In the genomic region with DNA sequence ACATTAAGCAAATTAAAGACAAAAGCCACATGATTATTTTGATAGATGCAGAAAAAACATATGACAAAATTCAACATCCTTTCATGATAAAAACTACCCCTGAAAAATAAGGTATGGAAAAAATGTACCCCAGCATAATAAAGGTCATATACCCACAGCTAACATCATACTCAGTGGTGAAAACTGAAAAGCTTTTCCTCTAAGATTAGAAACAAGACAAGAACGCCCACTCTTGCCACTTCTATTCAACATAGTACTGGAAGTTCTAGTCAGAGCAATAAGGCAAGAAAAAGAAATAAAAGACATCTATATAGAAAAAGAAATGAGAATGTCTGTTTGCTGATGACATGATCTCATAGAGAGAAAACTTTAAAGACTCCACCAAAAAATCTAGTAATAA, we compare ENCODE assay signal across 21 cellular contexts. TPM values are rescaled to one million over a fixed set of nuclear protein-coding genes. Genes with fewer than 3 reads are reported as not detected.
DNase-seq lines count a peak whose midpoint lies in the region; ATAC-seq, FAIRE-seq and TF ChIP-seq lines count a peak whose summit lies in the region.
"Had no signal": no experiment of that assay in that cellular context is flagged by ENCODE, and none has a peak within 500 bp of the region (broad histone marks: within the 10 kb centered on the region; RNA-seq: fewer than 3 reads in every experiment).

No MANE protein-coding gene starts in this region.

- TF ChIP-seq CTCF in activated CD8-positive, alpha-beta T cell treated with anti-CD3 and anti-CD28 coated beads for 36 hours (IDR thresholded peaks at IDR 0.05) = no peak
- no peak for TF ChIP-seq CTCF in left ventricle myocardium inferior (IDR thresholded peaks at IDR 0.05; ENCODE audit: borderline replicate concordance)

- ATAC-seq in activated CD8-positive, alpha-beta T cell treated with anti-CD3 and anti-CD28 coated beads for 36 hours = peak; percentile 58
- no peak for ATAC-seq in activated CD8-positive, alpha-beta T cell treated with anti-CD3 and anti-CD28 coated beads, Interleukin-2, amount 10 ng/mL, durations not matched to agents 7 days and 5 days
- ATAC-seq in HG03139 (IDR thresholded peaks at IDR 0.05; ENCODE audit: unreplicated experiment) = no peak
- ATAC-seq: A549, GM23338, HepG2 had no signal

- POLR2A ChIA-PET in activated CD8-positive, alpha-beta T cell treated with anti-CD3 and anti-CD28 coated beads for 36 hours (lab: Charles Lee) = no interaction called here
- POLR2A ChIA-PET in activated CD8-positive, alpha-beta T cell treated with anti-CD3 and anti-CD28 coated beads, Interleukin-2, amount 10 ng/mL, durations not matched to agents 7 days and 5 days (lab: Charles Lee) = no interaction called here

- no peak for DNase-seq in activated CD8-positive, alpha-beta T cell treated with anti-CD3 and anti-CD28 coated beads for 36 hours
- DNase-seq in activated CD8-positive, alpha-beta T cell treated with anti-CD3 and anti-CD28 coated beads, Interleukin-2, amount 10 ng/mL, durations not matched to agents 7 days and 5 days = no peak
- no peak for DNase-seq in GM12892 (ENCODE audit: insufficient read length)
- no peak for DNase-seq in activated naive CD8-positive, alpha-beta T cell treated with anti-CD3 and anti-CD28 coated beads for 36 hours
- no peak for DNase-seq in left ventricle myocardium inferior
- DNase-seq in posterior vena cava (ENCODE audit: low spot score) = no peak
- DNase-seq: AML-193; Caco-2; CD4-positive, alpha-beta T cell; HCEC 1CT; HFFc6 had no signal

- no peak overlapping the region for H3K27ac ChIP-seq in left ventricle myocardium inferior (replicated peaks)
- H3K27ac ChIP-seq: 22Rv1, A549, C4-2B had no signal

- no peak overlapping the region for H3K4me3 ChIP-seq in left ventricle myocardium inferior
- H3K4me3 ChIP-seq: A549, GM23338 had no signal

- CTCF ChIA-PET in activated CD8-positive, alpha-beta T cell treated with anti-CD3 and anti-CD28 coated beads for 36 hours (lab: Charles Lee) = interaction anchor here (0.7 kb wide), 1 partner anchor 181 kb away, joined by 3 read pairs; no protein-coding TSS in a partner anchor
- CTCF ChIA-PET in activated CD8-positive, alpha-beta T cell treated with anti-CD3 and anti-CD28 coated beads, Interleukin-2, amount 10 ng/mL, durations not matched to agents 7 days and 5 days (lab: Charles Lee) = no interaction called here

- H3K27ac Mint-ChIP-seq in activated CD8-positive, alpha-beta T cell treated with anti-CD3 and anti-CD28 coated beads for 36 hours = peak overlapping the region; percentile 0
- no peak overlapping the region for H3K27ac Mint-ChIP-seq in activated CD8-positive, alpha-beta T cell treated with anti-CD3 and anti-CD28 coated beads, Interleukin-2, amount 10 ng/mL, durations not matched to agents 7 days and 5 days
- peak overlapping the region; percentile 13 for H3K27ac Mint-ChIP-seq in activated naive CD8-positive, alpha-beta T cell treated with anti-CD3 and anti-CD28 coated beads for 36 hours
- H3K27ac Mint-ChIP-seq: CD4-positive, alpha-beta T cell; GM23338; HFFc6 had no signal

- no peaks in the 10 kb centered on the region for H3K27me3 ChIP-seq in left ventricle myocardium inferior (ENCODE audit: low read depth)

- no peak overlapping the region for H3K4me3 Mint-ChIP-seq in activated CD8-positive, alpha-beta T cell treated with anti-CD3 and anti-CD28 coated beads for 36 hours
- H3K4me3 Mint-ChIP-seq in activated CD8-positive, alpha-beta T cell treated with anti-CD3 and anti-CD28 coated beads, Interleukin-2, amount 10 ng/mL, durations not matched to agents 7 days and 5 days = no peak overlapping the region
- no peak overlapping the region for H3K4me3 Mint-ChIP-seq in activated naive CD8-positive, alpha-beta T cell treated with anti-CD3 and anti-CD28 coated beads for 36 hours
- H3K4me3 Mint-ChIP-seq: CD4-positive, alpha-beta T cell; GM23338; HFFc6 had no signal

- H3K4me1 Mint-ChIP-seq in activated CD8-positive, alpha-beta T cell treated with anti-CD3 and anti-CD28 coated beads for 36 hours (ENCODE audit: low read depth) = peaks cover 27% of the 10 kb centered on the region
- H3K4me1 Mint-ChIP-seq in activated CD8-positive, alpha-beta T cell treated with anti-CD3 and anti-CD28 coated beads, Interleukin-2, amount 10 ng/mL, durations not matched to agents 7 days and 5 days (ENCODE audit: low read depth) = no peaks in the 10 kb centered on the region
- H3K4me1 Mint-ChIP-seq in activated naive CD8-positive, alpha-beta T cell treated with anti-CD3 and anti-CD28 coated beads for 36 hours = peaks cover 16% of the 10 kb centered on the region
- H3K4me1 Mint-ChIP-seq: GM23338 had no signal

- no peak for TF ChIP-seq POLR2A in GM12892 (IDR thresholded peaks at IDR 0.05; ENCODE audit: low read depth, low read length)

- H3K27me3 Mint-ChIP-seq in activated CD8-positive, alpha-beta T cell treated with anti-CD3 and anti-CD28 coated beads for 36 hours = no peaks in the 10 kb centered on the region
- no peaks in the 10 kb centered on the region for H3K27me3 Mint-ChIP-seq in activated CD8-positive, alpha-beta T cell treated with anti-CD3 and anti-CD28 coated beads, Interleukin-2, amount 10 ng/mL, durations not matched to agents 7 days and 5 days (ENCODE audit: low read depth)
- no peaks in the 10 kb centered on the region for H3K27me3 Mint-ChIP-seq in activated naive CD8-positive, alpha-beta T cell treated with anti-CD3 and anti-CD28 coated beads for 36 hours
- H3K27me3 Mint-ChIP-seq: CD4-positive, alpha-beta T cell had no signal

- H3K4me1 ChIP-seq in left ventricle myocardium inferior = peaks cover 3% of the 10 kb centered on the region
- H3K4me1 ChIP-seq: A549 had no signal

- peaks cover 32% of the 10 kb centered on the region for H3K9me3 Mint-ChIP-seq in activated CD8-positive, alpha-beta T cell treated with anti-CD3 and anti-CD28 coated beads for 36 hours
- peaks cover 29% of the 10 kb centered on the region for H3K9me3 Mint-ChIP-seq in activated CD8-positive, alpha-beta T cell treated with anti-CD3 and anti-CD28 coated beads, Interleukin-2, amount 10 ng/mL, durations not matched to agents 7 days and 5 days (ENCODE audit: insufficient read depth)
- peaks cover 41% of the 10 kb centered on the region for H3K9me3 Mint-ChIP-seq in activated naive CD8-positive, alpha-beta T cell treated with anti-CD3 and anti-CD28 coated beads for 36 hours

- peaks cover 45% of the 10 kb centered on the region for H3K36me3 Mint-ChIP-seq in activated CD8-positive, alpha-beta T cell treated with anti-CD3 and anti-CD28 coated beads for 36 hours (ENCODE audit: low read depth)
- peaks cover 22% of the 10 kb centered on the region for H3K36me3 Mint-ChIP-seq in activated CD8-positive, alpha-beta T cell treated with anti-CD3 and anti-CD28 coated beads, Interleukin-2, amount 10 ng/mL, durations not matched to agents 7 days and 5 days (ENCODE audit: low read depth)
- peaks cover 56% of the 10 kb centered on the region for H3K36me3 Mint-ChIP-seq in activated naive CD8-positive, alpha-beta T cell treated with anti-CD3 and anti-CD28 coated beads for 36 hours

- H3K36me3 ChIP-seq in left ventricle myocardium inferior = peaks cover 60% of the 10 kb centered on the region

- FAIRE-seq in GM12892 (lab: Jason Lieb, UNC) (peak; percentile 73), islet of Langerhans (lab: Jason Lieb, UNC) (peak; percentile 60)
- FAIRE-seq: A549, D721Med, G401.6, H54, HepG2 had no signal

- H3K9me3 ChIP-seq in left ventricle myocardium inferior (replicated peaks) = peaks cover 54% of the 10 kb centered on the region

- intact Hi-C loops in activated CD8-positive, alpha-beta T cell treated with anti-CD3 and anti-CD28 coated beads for 36 hours (cut with micrococcal nuclease) = no loop called here
- intact Hi-C loops in left ventricle myocardium inferior (cut with micrococcal nuclease) (no loop called here), posterior vena cava (cut with DNase I) (no loop called here)

RNA-seq across cellular contexts. Expression of gene ERO1B, which starts 20.7 kb away (rescaled TPM):
- 1 to 10 TPM; 1.9 to 2.0 TPM for total RNA-seq in activated CD8-positive, alpha-beta T cell treated with anti-CD3 and anti-CD28 coated beads for 36 hours
- total RNA-seq in activated CD8-positive, alpha-beta T cell treated with anti-CD3 and anti-CD28 coated beads, Interleukin-2, amount 10 ng/mL, durations not matched to agents 7 days and 5 days = 1 to 10 TPM; 1.3 to 1.6 TPM
- 18.3 TPM for polyA plus RNA-seq in GM12892 (2012; ENCODE audit: missing spikeins)
- 1 to 10 TPM; 2.8 to 3.7 TPM for total RNA-seq in activated naive CD8-positive, alpha-beta T cell treated with anti-CD3 and anti-CD28 coated beads for 36 hours
- 7.2 TPM for total RNA-seq in left ventricle myocardium inferior
- total RNA-seq in posterior vena cava = 10 to 100 TPM in 1 of 2 donors, 1 to 10 TPM in 1; 8.4 to 10.5 TPM
